In the genomic region with DNA sequence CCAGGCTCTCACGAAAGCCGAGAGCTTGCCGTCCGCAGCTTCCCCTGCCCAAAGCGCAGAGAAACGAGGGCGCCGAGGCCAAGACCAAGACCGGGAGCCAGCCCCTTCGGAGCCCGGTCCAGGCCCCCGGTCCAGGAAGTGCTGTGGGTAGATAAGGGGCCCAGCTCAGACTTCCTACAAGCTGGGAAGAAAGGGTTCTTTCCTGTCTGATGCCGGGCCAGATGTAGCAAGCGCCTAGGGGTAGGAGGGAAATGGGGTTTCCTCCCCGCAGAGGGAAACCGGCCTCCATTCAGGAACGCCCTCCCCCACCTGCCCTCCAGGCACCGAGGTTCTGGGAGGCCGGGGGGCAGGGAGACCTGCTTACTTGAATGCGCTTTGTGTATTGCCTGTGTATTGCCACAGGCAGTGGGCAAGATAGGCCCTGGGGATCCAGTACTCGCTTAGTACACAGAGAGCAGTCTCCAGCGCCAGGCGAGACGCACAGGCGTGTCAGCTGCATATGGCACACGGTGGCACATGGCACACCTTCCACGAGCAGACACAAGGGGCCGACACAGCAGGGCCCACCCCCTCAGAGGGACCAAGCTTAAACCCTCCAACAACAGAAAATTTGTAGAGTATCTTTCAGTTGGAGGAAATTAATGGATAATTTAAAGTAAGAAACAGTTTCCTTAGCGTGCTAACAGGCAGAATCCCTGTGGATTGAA, we compare ENCODE assay signal across 8 cellular contexts. TPM values are rescaled to one million over a fixed set of nuclear protein-coding genes. Genes with fewer than 3 reads are reported as not detected.
DNase-seq lines count a peak whose midpoint lies in the region; ATAC-seq, FAIRE-seq and TF ChIP-seq lines count a peak whose summit lies in the region.
"Had no signal": no experiment of that assay in that cellular context is flagged by ENCODE, and none has a peak within 500 bp of the region (broad histone marks: within the 10 kb centered on the region; RNA-seq: fewer than 3 reads in every experiment).

No MANE protein-coding gene starts in this region.

- H3K4me1 Mint-ChIP-seq in stimulated activated naive CD8-positive, alpha-beta T cell treated with anti-CD3 and anti-CD28 coated beads, Interleukin-15, Interleukin-2, amounts not matched to agents 100 ng/mL and 50 ng/mL, for 24 hours (ENCODE audit: low read depth) = peaks cover 29% of the 10 kb centered on the region

- peaks cover 4% of the 10 kb centered on the region for H3K27me3 Mint-ChIP-seq in stimulated activated naive CD8-positive, alpha-beta T cell treated with anti-CD3 and anti-CD28 coated beads, Interleukin-15, Interleukin-2, amounts not matched to agents 100 ng/mL and 50 ng/mL, for 24 hours

- peak overlapping the region; percentile 67 for H3K4me3 Mint-ChIP-seq in stimulated activated naive CD8-positive, alpha-beta T cell treated with anti-CD3 and anti-CD28 coated beads, Interleukin-15, Interleukin-2, amounts not matched to agents 100 ng/mL and 50 ng/mL, for 24 hours

- WGBS in lung, 2 donors = 15 to 19% methylated on average over 29 of the region's 29 CpGs

- FAIRE-seq in RCC 7860 (lab: Jason Lieb, UNC) = no peak
- FAIRE-seq: colon had no signal

- H3K4me2 ChIP-seq in KMS-11 = peak overlapping the region; percentile 79

- ATAC-seq in GM19395 (IDR thresholded peaks at IDR 0.05; ENCODE audit: unreplicated experiment) (peak; percentile 28), lung (ENCODE audit: insufficient read depth, low FRiP score) (peak; percentile 3)

- H3K79me2 ChIP-seq in KMS-11 (ENCODE audit: insufficient read depth, low read depth) = no peaks in the 10 kb centered on the region

- H2AFZ ChIP-seq in KMS-11 (ENCODE audit: low read depth) = peak overlapping the region; percentile 99

- H3K27ac ChIP-seq in KMS-11 = peak overlapping the region; percentile 80
- peak overlapping the region; percentile 65 to 96 for H3K27ac ChIP-seq in lung (ENCODE audit: low read depth in 1 of 2, low read length in 1 of 2)

- H3K9me3 ChIP-seq in lung (ENCODE audit: control insufficient read depth in 2 of 2, insufficient read depth in 1 of 2, low read length in 1 of 2) = no peaks in the 10 kb centered on the region

- DNase-seq in T-helper 9 cell (peak; percentile 41), lung (ENCODE audit: low spot score) (no peak), RCC 7860 (ENCODE audit: low spot score) (no peak)
- DNase-seq in central memory CD4-positive, alpha-beta T cell = peak; percentile 56

- H3K27ac Mint-ChIP-seq in stimulated activated naive CD8-positive, alpha-beta T cell treated with anti-CD3 and anti-CD28 coated beads, Interleukin-15, Interleukin-2, amounts not matched to agents 100 ng/mL and 50 ng/mL, for 24 hours = peak overlapping the region; percentile 83

- H4K20me1 ChIP-seq in KMS-11 (ENCODE audit: insufficient read depth) = no peaks in the 10 kb centered on the region

- H3K9ac ChIP-seq in KMS-11 = peak overlapping the region; percentile 99

- H3K36me3 Mint-ChIP-seq in stimulated activated naive CD8-positive, alpha-beta T cell treated with anti-CD3 and anti-CD28 coated beads, Interleukin-15, Interleukin-2, amounts not matched to agents 100 ng/mL and 50 ng/mL, for 24 hours (ENCODE audit: low read depth) = no peaks in the 10 kb centered on the region

- H3K27me3 ChIP-seq in KMS-11 (ENCODE audit: insufficient read depth, low read depth) (peaks cover 2% of the 10 kb centered on the region; the same call in 1 of the 2 replicates), lung (ENCODE audit: control insufficient read depth, insufficient read depth) (no peaks in the 10 kb centered on the region)

- H3K4me1 ChIP-seq in KMS-11 (ENCODE audit: low read depth, poor library complexity, severe bottlenecking) (peaks cover 14% of the 10 kb centered on the region), lung (ENCODE audit: control insufficient read depth in 2 of 2, insufficient read depth in 2 of 2, low read length in 2 of 2) (peaks cover 0 to 22% of the 10 kb centered on the region in 2 donors)

- no peaks in the 10 kb centered on the region for H3K9me3 Mint-ChIP-seq in stimulated activated naive CD8-positive, alpha-beta T cell treated with anti-CD3 and anti-CD28 coated beads, Interleukin-15, Interleukin-2, amounts not matched to agents 100 ng/mL and 50 ng/mL, for 24 hours

- H3K36me3 ChIP-seq in KMS-11 (ENCODE audit: insufficient read depth) (no peaks in the 10 kb centered on the region), lung (ENCODE audit: control insufficient read depth in 2 of 2, insufficient read depth in 2 of 2, low read length in 2 of 2) (no peaks in the 10 kb centered on the region)

- TF ChIP-seq CTCF in KMS-11 (conservative IDR thresholded peaks at IDR 0.05; ENCODE audit: low read depth, low read length) (no peak), lung (IDR thresholded peaks at IDR 0.05; ENCODE audit: control extremely low read depth, extremely low read depth) (no peak)

- no peak overlapping the region for H3K4me3 ChIP-seq in KMS-11 (IDR thresholded peaks at IDR 0.05; ENCODE audit: insufficient read depth, low read depth, low read length)
- H3K4me3 ChIP-seq in lung = peak overlapping the region; percentile 58

RNA-seq across cellular contexts. Expression of gene CYB561, which starts 1.0 kb away (rescaled TPM):
- total RNA-seq in lung = 10 to 100 TPM; 42.4 to 97.9 TPM
- polyA plus RNA-seq in lung = 10 to 100 TPM; 41.2 to 49.2 TPM

RNA-seq across cellular contexts. Expression of gene ACE, which starts 29.7 kb away (rescaled TPM):
- 10 to 100 TPM; 48.5 to 87.3 TPM for total RNA-seq in lung
- 10 to 100 TPM in 1 of 2 donors, 1 to 10 TPM in 1; 5.5 to 22.1 TPM for polyA plus RNA-seq in lung

Comparison
In these comparisons a context has a peak if more than half of its experiments do, and no peak if none do; other contexts are left out.
1. DNase-seq: peak in T-helper 9 cell (single experiment) and central memory CD4-positive, alpha-beta T cell (single experiment); none in lung (single experiment) and RCC 7860 (single experiment).